In the genomic region with DNA sequence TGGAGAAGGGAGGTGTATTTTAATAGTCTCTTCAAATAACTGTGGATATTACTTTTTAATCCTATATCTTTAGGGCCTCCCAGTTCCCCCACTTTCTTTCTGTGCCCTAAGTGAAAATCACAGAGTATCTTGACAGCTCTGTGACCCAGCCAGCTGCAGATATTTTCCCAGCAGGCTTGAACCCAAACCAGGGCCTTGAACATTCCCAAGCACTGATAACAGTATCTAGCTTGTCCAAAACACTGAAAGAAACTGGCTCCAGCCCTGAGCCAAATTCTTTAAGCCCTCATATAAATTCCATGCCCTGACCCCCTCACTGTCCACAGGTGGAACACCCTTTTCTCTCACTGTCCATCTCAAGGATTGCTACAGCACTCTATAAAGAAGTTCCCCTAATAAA, we compare ENCODE assay signal across 19 cellular contexts.
DNase-seq lines count a peak whose midpoint lies in the region; ATAC-seq, FAIRE-seq and TF ChIP-seq lines count a peak whose summit lies in the region.
"Had no signal": no experiment of that assay in that cellular context is flagged by ENCODE, and none has a peak within 500 bp of the region (broad histone marks: within the 10 kb centered on the region; RNA-seq: fewer than 3 reads in every experiment).

No MANE protein-coding gene starts in this region.

- no peak for DNase-seq in SK-N-SH
- peak; percentile 5 for DNase-seq in astrocyte (ENCODE audit: low read depth)
- DNase-seq in mesenchymal stem cell, result no peak
- no peak for DNase-seq in stimulated activated CD4-positive, alpha-beta T cell treated with anti-CD3 and anti-CD28 coated beads, Interleukin-12 subunit alpha, Interleukin-12 subunit beta, amount 100 ng/mL, for 4 hours
- no peak for DNase-seq in activated CD4-positive, alpha-beta T cell treated with anti-CD3 and anti-CD28 coated beads, Interleukin-2, amount 50 U/mL, for 4 hours
- DNase-seq in anterior cingulate cortex (lab: John Stamatoyannopoulos, UW), result no peak
- DNase-seq: CD4-positive, alpha-beta memory T cell; DMS153; DMS79; GF-D8; HCEC 1CT had no signal

- no peak overlapping the region for H2BK120ac ChIP-seq in mesenchymal stem cell (ENCODE audit: low read depth, low read length)

- H3K36me3 ChIP-seq in SK-N-SH (replicated peaks in 1 of 2; ENCODE audit: control insufficient read depth in 1 of 2, insufficient read depth in 2 of 2, low read length in 1 of 2), result no peaks in the 10 kb centered on the region
- H3K36me3 ChIP-seq in astrocyte (ENCODE audit: insufficient read depth, low read length), result no peaks in the 10 kb centered on the region
- H3K36me3 ChIP-seq in mesenchymal stem cell (ENCODE audit: control insufficient read depth in 1 of 2, insufficient read depth in 2 of 2, low read depth in 1 of 2, low read length in 2 of 2), result no peaks in the 10 kb centered on the region
- H3K36me3 ChIP-seq: BLaER1 had no signal

- H3K27me3 Mint-ChIP-seq in astrocyte (ENCODE audit: low read depth, unreplicated experiment), result no peaks in the 10 kb centered on the region
- H3K27me3 Mint-ChIP-seq: CD4-positive, alpha-beta memory T cell had no signal

- no peaks in the 10 kb centered on the region for H3K27me3 ChIP-seq in SK-N-SH (ENCODE audit: insufficient read depth)
- H3K27me3 ChIP-seq in astrocyte (ENCODE audit: insufficient read depth, low read length), result no peaks in the 10 kb centered on the region
- no peaks in the 10 kb centered on the region for H3K27me3 ChIP-seq in mesenchymal stem cell (ENCODE audit: control insufficient read depth in 1 of 2, insufficient read depth in 1 of 2, low read length in 2 of 2)
- H3K27me3 ChIP-seq: BLaER1 had no signal

- FAIRE-seq in astrocyte (lab: Jason Lieb, UNC), result no peak
- FAIRE-seq: A549, H54 had no signal

- H3K23ac ChIP-seq in mesenchymal stem cell (ENCODE audit: low read length in 2 of 2), result no peak overlapping the region

- no peaks in the 10 kb centered on the region for H3K36me3 Mint-ChIP-seq in astrocyte (ENCODE audit: low read depth, unreplicated experiment)
- H3K36me3 Mint-ChIP-seq: CD14-positive monocyte; CD4-positive, alpha-beta memory T cell had no signal

- no peak overlapping the region for H3K4me2 ChIP-seq in SK-N-SH
- H3K4me2 ChIP-seq in astrocyte (ENCODE audit: low read length), result no peak overlapping the region
- no peak overlapping the region for H3K4me2 ChIP-seq in mesenchymal stem cell (ENCODE audit: low read length, poor library complexity, severe bottlenecking)
- H3K4me2 ChIP-seq: A549, BLaER1, GM23338 had no signal

- no peak for TF ChIP-seq RAD21 in SK-N-SH (IDR thresholded peaks at IDR 0.05; ENCODE audit: low read length)

- no peak overlapping the region for H2BK5ac ChIP-seq in mesenchymal stem cell (ENCODE audit: low read depth, low read length, poor library complexity, severe bottlenecking)

- CTCF ChIA-PET in SK-N-SH (lab: Yijun Ruan, JAX), result no interaction called here

- H3K9me3 Mint-ChIP-seq in astrocyte (ENCODE audit: unreplicated experiment), result peaks cover 6% of the 10 kb centered on the region

- no peak overlapping the region for H4K91ac ChIP-seq in mesenchymal stem cell (ENCODE audit: low read length)

- no peaks in the 10 kb centered on the region for H3F3A ChIP-seq in SK-N-SH (replicated peaks; ENCODE audit: insufficient read depth)

- no peak overlapping the region for H3K14ac ChIP-seq in mesenchymal stem cell (ENCODE audit: low read length in 2 of 2)

- H3K4me3 Mint-ChIP-seq in astrocyte (ENCODE audit: unreplicated experiment), result no peak overlapping the region
- H3K4me3 Mint-ChIP-seq: CD14-positive monocyte; CD4-positive, alpha-beta memory T cell; GM23338 had no signal

- H3K4me3 ChIP-seq in SK-N-SH (ENCODE audit: low read depth in 2 of 2, low read length in 1 of 2), result no peak overlapping the region
- H3K4me3 ChIP-seq in astrocyte (ENCODE audit: insufficient read depth, low read depth, low read length), result no peak overlapping the region
- H3K4me3 ChIP-seq in mesenchymal stem cell (ENCODE audit: insufficient read depth in 1 of 2, low read depth in 1 of 2, low read length in 2 of 2), result no peak overlapping the region
- H3K4me3 ChIP-seq: A549, BLaER1, GM23338 had no signal

- H4K20me1 ChIP-seq in SK-N-SH (ENCODE audit: insufficient read depth) (no peaks in the 10 kb centered on the region), astrocyte (ENCODE audit: insufficient read depth, low read length) (no peaks in the 10 kb centered on the region)
- H4K20me1 ChIP-seq: BLaER1 had no signal

- POLR2A ChIA-PET in SK-N-SH (lab: Yijun Ruan, JAX), result no interaction called here

- TF ChIP-seq CTCF in SK-N-SH (IDR thresholded peaks at IDR 0.05) (no peak), astrocyte (IDR thresholded peaks at IDR 0.05; ENCODE audit: insufficient read depth, low read depth, low read length) (no peak)

- H3K79me1 ChIP-seq in mesenchymal stem cell (replicated peaks; ENCODE audit: low read length, poor library complexity, severe bottlenecking), result no peaks in the 10 kb centered on the region

- no peaks in the 10 kb centered on the region for H3K79me2 ChIP-seq in SK-N-SH (ENCODE audit: insufficient read depth)
- no peaks in the 10 kb centered on the region for H3K79me2 ChIP-seq in astrocyte (ENCODE audit: insufficient read depth, low read length)

- ATAC-seq in SK-N-SH treated with all-trans-retinoic acid at 6 μM for 48 hours, result no peak
- ATAC-seq: A549, GM23338 had no signal

- no peak overlapping the region for H2BK15ac ChIP-seq in mesenchymal stem cell (ENCODE audit: low read depth, poor library complexity, severe bottlenecking)

- H3K4me1 Mint-ChIP-seq in astrocyte (ENCODE audit: low read depth, unreplicated experiment), result no peaks in the 10 kb centered on the region
- H3K4me1 Mint-ChIP-seq: CD14-positive monocyte; CD4-positive, alpha-beta memory T cell had no signal

- no peak overlapping the region for H2BK12ac ChIP-seq in mesenchymal stem cell (ENCODE audit: low read length in 2 of 2)

- H2AK5ac ChIP-seq in mesenchymal stem cell (ENCODE audit: low read length, severe bottlenecking), result no peak overlapping the region

- no peaks in the 10 kb centered on the region for H3K9me2 ChIP-seq in SK-N-SH

- H2AFZ ChIP-seq in SK-N-SH (ENCODE audit: low read depth) (0 out of 2 replicates have a peak overlapping the region, but pooled peaks have one; percentile 41), astrocyte (ENCODE audit: low read depth, low read length) (no peak overlapping the region), mesenchymal stem cell (ENCODE audit: low read depth, low read length) (no peak overlapping the region)
- H2AFZ ChIP-seq: GM23338 had no signal

- no peak overlapping the region for H3K27ac ChIP-seq in SK-N-SH (ENCODE audit: low read depth in 2 of 2, low read length in 1 of 2)
- H3K27ac ChIP-seq in astrocyte (ENCODE audit: low read depth, low read length), result no peak overlapping the region
- H3K27ac ChIP-seq in mesenchymal stem cell (ENCODE audit: low read length, poor library complexity, severe bottlenecking), result peak overlapping the region; percentile 27
- H3K27ac ChIP-seq: 22Rv1, A549, BLaER1, HL-60 had no signal

- no peak overlapping the region for H3K9ac ChIP-seq in SK-N-SH
- no peak overlapping the region for H3K9ac ChIP-seq in astrocyte (ENCODE audit: low read length)
- no peak overlapping the region for H3K9ac ChIP-seq in mesenchymal stem cell (ENCODE audit: low read length)
- H3K9ac ChIP-seq: BLaER1 had no signal

- H3K4ac ChIP-seq in mesenchymal stem cell (ENCODE audit: low read depth in 1 of 2, low read length in 2 of 2), result no peak overlapping the region

- no peak overlapping the region for H4K8ac ChIP-seq in mesenchymal stem cell (ENCODE audit: low read length)

- H3K9me3 ChIP-seq in SK-N-SH (no peaks in the 10 kb centered on the region), astrocyte (ENCODE audit: insufficient read depth, low read depth, low read length) (no peaks in the 10 kb centered on the region), mesenchymal stem cell (ENCODE audit: control insufficient read depth, low read length) (peaks cover 9% of the 10 kb centered on the region)
- H3K9me3 ChIP-seq: A549 had no signal

- H3K4me1 ChIP-seq in SK-N-SH (ENCODE audit: control insufficient read depth in 1 of 2, insufficient read depth in 2 of 2, low read depth in 1 of 2, low read length in 1 of 2) (no peaks in the 10 kb centered on the region), astrocyte (ENCODE audit: insufficient read depth, low read length) (no peaks in the 10 kb centered on the region), mesenchymal stem cell (ENCODE audit: control insufficient read depth, insufficient read depth, low read depth, low read length) (peaks cover 2% of the 10 kb centered on the region)
- H3K4me1 ChIP-seq: A549, BLaER1 had no signal

- no peak overlapping the region for H3K18ac ChIP-seq in mesenchymal stem cell (ENCODE audit: low read depth in 1 of 2, low read length in 2 of 2)

- TF ChIP-seq EP300 in SK-N-SH (IDR thresholded peaks at IDR 0.05; ENCODE audit: borderline replicate concordance in 1 of 2, low read depth in 1 of 2, low read length in 1 of 2), result no peak

- no peak overlapping the region for H3K27ac Mint-ChIP-seq in astrocyte (ENCODE audit: unreplicated experiment)
- H3K27ac Mint-ChIP-seq: CD14-positive monocyte; CD4-positive, alpha-beta memory T cell; GM23338 had no signal

TF ChIP-seq in SK-N-SH, 30 proteins besides CTCF, POLR2A, EP300 and RAD21:
- TF ChIP-seq JUND (IDR thresholded peaks at IDR 0.05) (no peak), SMC3 (IDR thresholded peaks at IDR 0.05; ENCODE audit: low read depth, low read length) (no peak), MXI1 (IDR thresholded peaks at IDR 0.05; ENCODE audit: low read depth, low read length) (no peak), ELF1 (IDR thresholded peaks at IDR 0.05) (no peak)
- TF ChIP-seq, protein P1, sequence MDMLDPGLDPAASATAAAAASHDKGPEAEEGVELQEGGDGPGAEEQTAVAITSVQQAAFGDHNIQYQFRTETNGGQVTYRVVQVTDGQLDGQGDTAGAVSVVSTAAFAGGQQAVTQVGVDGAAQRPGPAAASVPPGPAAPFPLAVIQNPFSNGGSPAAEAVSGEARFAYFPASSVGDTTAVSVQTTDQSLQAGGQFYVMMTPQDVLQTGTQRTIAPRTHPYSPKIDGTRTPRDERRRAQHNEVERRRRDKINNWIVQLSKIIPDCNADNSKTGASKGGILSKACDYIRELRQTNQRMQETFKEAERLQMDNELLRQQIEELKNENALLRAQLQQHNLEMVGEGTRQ (IDR thresholded peaks at IDR 0.05; ENCODE audit: borderline replicate concordance, low read depth, low read length), result no peak

TF ChIP-seq in SK-N-SH treated with all-trans-retinoic acid at 6 μM for 48 hours, 23 proteins besides CTCF, POLR2A, EP300 and RAD21 (continues in another document):
- TF ChIP-seq ESRRG (CRISPR knock-in tag; IDR thresholded peaks at IDR 0.05), result no peak
- no peak for TF ChIP-seq TCF4 (CRISPR knock-in tag; IDR thresholded peaks at IDR 0.05; ENCODE audit: borderline replicate concordance)
- TF ChIP-seq ZFP30 (CRISPR knock-in tag; IDR thresholded peaks at IDR 0.05), result no peak
